Comparison of ENCODE assay signal across 16 cellular contexts in the genomic region with DNA sequence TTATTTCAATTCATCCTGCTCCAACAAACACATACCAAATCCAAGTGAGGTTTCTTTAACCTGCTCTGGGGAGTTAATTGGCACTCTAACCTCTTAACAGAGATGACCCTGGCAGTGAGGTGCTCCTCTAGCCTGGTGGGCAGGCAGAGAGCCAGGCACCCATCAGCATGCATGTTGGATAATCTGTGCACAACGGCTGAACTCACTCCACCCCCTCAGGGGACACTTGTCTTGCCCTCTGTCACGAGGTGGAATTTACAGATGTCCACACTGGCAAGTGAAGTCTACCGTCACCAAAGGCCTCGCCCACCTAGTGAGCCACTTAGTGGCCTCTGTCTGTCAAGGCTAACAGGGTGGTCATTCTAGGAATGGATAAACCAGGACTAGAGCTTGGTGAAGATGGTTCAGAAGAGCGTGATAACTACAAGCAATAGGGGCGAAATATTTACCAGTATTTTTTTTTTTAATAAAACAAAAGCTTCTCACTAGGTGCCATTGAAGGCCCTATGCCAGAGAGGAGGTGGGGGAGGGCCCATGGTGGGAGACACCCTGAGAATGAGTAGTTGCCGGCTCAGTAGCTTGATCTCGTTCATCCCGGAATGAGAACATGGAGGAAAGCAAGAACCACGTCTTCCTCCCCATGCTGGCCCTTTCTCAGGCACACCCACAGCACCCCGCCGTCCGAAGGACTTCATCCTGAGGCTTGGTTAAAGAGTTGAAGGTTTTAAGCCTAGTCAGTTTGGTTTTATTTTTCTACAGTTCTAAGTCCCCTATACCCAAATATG. TPM values are rescaled to one million over a fixed set of nuclear protein-coding genes. Genes with fewer than 3 reads are reported as not detected.
DNase-seq lines count a peak whose midpoint lies in the region; ATAC-seq and TF ChIP-seq lines count a peak whose summit lies in the region.
"Had no signal": no experiment of that assay in that cellular context is flagged by ENCODE, and none has a peak within 500 bp of the region (broad histone marks: within the 10 kb centered on the region; RNA-seq: fewer than 3 reads in every experiment).

No MANE protein-coding gene starts in this region.

- H3K9me3 Mint-ChIP-seq in CD8-positive, alpha-beta memory T cell = no peaks in the 10 kb centered on the region
- H3K9me3 Mint-ChIP-seq in activated naive CD8-positive, alpha-beta T cell (ENCODE audit: low read depth) = no peaks in the 10 kb centered on the region
- no peaks in the 10 kb centered on the region for H3K9me3 Mint-ChIP-seq in nephron
- H3K9me3 Mint-ChIP-seq: GM23338 had no signal

- peaks cover 69 to 90% (median 85%) of the 10 kb centered on the region in 3 donors for H3K4me1 Mint-ChIP-seq in CD8-positive, alpha-beta memory T cell
- peaks cover 88% of the 10 kb centered on the region for H3K4me1 Mint-ChIP-seq in activated naive CD8-positive, alpha-beta T cell (ENCODE audit: low read depth)
- peaks cover 37% of the 10 kb centered on the region for H3K4me1 Mint-ChIP-seq in nephron

- ATAC-seq in HG02798 (IDR thresholded peaks at IDR 0.05; ENCODE audit: poor library complexity, unreplicated experiment) = no peak
- ATAC-seq: GM23338, SK-N-SH treated with all-trans-retinoic acid at 6 μM for 48 hours had no signal

- H3K36me3 Mint-ChIP-seq in CD8-positive, alpha-beta memory T cell = peaks cover 15 to 77% (median 35%) of the 10 kb centered on the region in 3 donors
- peaks cover 18% of the 10 kb centered on the region for H3K36me3 Mint-ChIP-seq in activated naive CD8-positive, alpha-beta T cell
- peaks cover 63% of the 10 kb centered on the region for H3K36me3 Mint-ChIP-seq in nephron (ENCODE audit: low read depth)

- H3K27me3 Mint-ChIP-seq in CD8-positive, alpha-beta memory T cell = no peaks in the 10 kb centered on the region
- H3K27me3 Mint-ChIP-seq in activated naive CD8-positive, alpha-beta T cell = no peaks in the 10 kb centered on the region
- no peaks in the 10 kb centered on the region for H3K27me3 Mint-ChIP-seq in nephron (ENCODE audit: low read depth)

- POLR2A ChIA-PET in CD8-positive, alpha-beta memory T cell (lab: Charles Lee) = no interaction called here

- CTCF ChIA-PET in CD8-positive, alpha-beta memory T cell (lab: Charles Lee) = interaction anchor here (1.0 to 1.4 kb wide), 2 partner anchors 25 to 62 kb away, joined by 4 read pairs; a partner anchor contains a TSS

- peak; percentile 4 for DNase-seq in NCI-H2029 treated with DMSO at 0.1 percent for 48 hours (lab: John Stamatoyannopoulos, UW)
- no peak for DNase-seq in NCI-H2029 (lab: John Stamatoyannopoulos, UW)
- no peak for DNase-seq in CD8-positive, alpha-beta memory T cell
- DNase-seq in effector CD8-positive, alpha-beta T cell (lab: John Stamatoyannopoulos, UW) = no peak
- DNase-seq in coronary artery (ENCODE audit: low spot score) = no peak
- DNase-seq: 8988T, COR-L47, GF-D8, hippocampal formation, NCI-H1092 treated with DMSO at 0.1 percent for 48 hours, NCI-H2227 treated with DMSO at 0.1 percent for 48 hours had no signal

- H3K27me3 ChIP-seq in CD8-positive, alpha-beta memory T cell (ENCODE audit: insufficient read depth, low read length, poor library complexity, severe bottlenecking) = no peaks in the 10 kb centered on the region

- TF ChIP-seq CTCF in nephron (IDR thresholded peaks at IDR 0.05; ENCODE audit: unreplicated experiment in 3 of 3) (no peak), coronary artery (IDR thresholded peaks at IDR 0.05) (no peak)

- H3K4me3 ChIP-seq in CD8-positive, alpha-beta memory T cell (ENCODE audit: low read length) = peak overlapping the region; percentile 27
- no peak overlapping the region for H3K4me3 ChIP-seq in coronary artery
- H3K4me3 ChIP-seq: GM23338 had no signal

- peaks cover 98% of the 10 kb centered on the region for H3K4me1 ChIP-seq in CD8-positive, alpha-beta memory T cell (ENCODE audit: insufficient read depth, low read length)

- H3K36me3 ChIP-seq in CD8-positive, alpha-beta memory T cell (ENCODE audit: insufficient read depth, low read length) = peaks cover 10% of the 10 kb centered on the region

- H3K9me3 ChIP-seq in CD8-positive, alpha-beta memory T cell (ENCODE audit: low read length) = no peaks in the 10 kb centered on the region

- H3K27ac ChIP-seq in CD8-positive, alpha-beta memory T cell (ENCODE audit: low read depth, low read length) = no peak overlapping the region
- peak overlapping the region in 1 of 2 donors; percentile 45 for H3K27ac ChIP-seq in coronary artery

- H3K4me3 Mint-ChIP-seq in CD8-positive, alpha-beta memory T cell = peak overlapping the region; percentile 72 to 86 (median 82)
- peak overlapping the region; percentile 81 for H3K4me3 Mint-ChIP-seq in activated naive CD8-positive, alpha-beta T cell
- no peak overlapping the region for H3K4me3 Mint-ChIP-seq in nephron
- H3K4me3 Mint-ChIP-seq: GM23338 had no signal

- H3K27ac Mint-ChIP-seq in CD8-positive, alpha-beta memory T cell = peak overlapping the region; percentile 86 to 97 (median 94)
- peak overlapping the region; percentile 97 for H3K27ac Mint-ChIP-seq in activated naive CD8-positive, alpha-beta T cell
- peak overlapping the region; percentile 88 to 99 (median 98) for H3K27ac Mint-ChIP-seq in nephron
- H3K27ac Mint-ChIP-seq: GM23338 had no signal

RNA-seq across cellular contexts. Expression of a gene that starts 25.2 kb away (rescaled TPM):
- total RNA-seq in CD8-positive, alpha-beta memory T cell = 10 to 100 TPM; 26.5 to 28.4 TPM
- polyA plus RNA-seq in CD8-positive, alpha-beta memory T cell = 6.9 TPM
- total RNA-seq: GM23338 had no signal
- polyA plus RNA-seq: GM23338 had no signal

RNA-seq across cellular contexts. Expression of a gene that starts 56.0 kb away (rescaled TPM):
- total RNA-seq in CD8-positive, alpha-beta memory T cell = 10 to 100 TPM; 26.9 to 30.7 TPM
- 3.8 TPM for polyA plus RNA-seq in CD8-positive, alpha-beta memory T cell

Comparison
In these comparisons a context has a peak if more than half of its experiments do, and no peak if none do; other contexts are left out.
1. H3K4me3 Mint-ChIP-seq: peak in CD8-positive, alpha-beta memory T cell (7 of 7) and activated naive CD8-positive, alpha-beta T cell (single experiment); none in nephron (0 of 3).
2. Peak in every context shown above with its lines, with median percentiles within 50 percentile points of each other: H3K27ac Mint-ChIP-seq.